ENCODE assay signal across 8 cellular contexts in genomic region chr7:80134536-80135305, GRCh38. TPM values are rescaled to one million over a fixed set of nuclear protein-coding genes. Genes with fewer than 3 reads are reported as not detected.
DNase-seq lines count a peak whose midpoint lies in the region; ATAC-seq and TF ChIP-seq lines count a peak whose summit lies in the region.

Gene GNAI1, plus strand, starts transcription at chr7:80134831. Its CDS starts 330 bp downstream, at chr7:80135161.

- H3K4me1 ChIP-seq in thyroid gland = peaks cover 8 to 17% of the 10 kb centered on the region in 2 donors

- no peaks in the 10 kb centered on the region for H3K9me3 Mint-ChIP-seq in HFFc6
- no peaks in the 10 kb centered on the region for H3K9me3 Mint-ChIP-seq in activated T-cell treated with anti-CD3 and anti-CD28 coated beads, Interleukin-2, amount 50 U/mL, for 4 hours

- ATAC-seq in activated T-cell treated with anti-CD3 and anti-CD28 coated beads, Interleukin-2, amount 50 U/mL, for 4 hours = peak; percentile 54 to 56
- no peak for ATAC-seq in HG03520 (IDR thresholded peaks at IDR 0.05; ENCODE audit: unreplicated experiment)

- peak within 1 kb of the TSS; percentile 87 to 96 (median 94) for H3K27ac ChIP-seq in thyroid gland

- intact Hi-C loops in thyroid gland (cut with DNase I) = loop anchor here (10.0 kb wide), 2 partner anchors 150 to 260 kb away; no protein-coding TSS in a partner anchor

- peak; percentile 71 for DNase-seq in DMS79 treated with DMSO at 0.1 percent for 48 hours (lab: John Stamatoyannopoulos, UW)
- peak; percentile 80 for DNase-seq in HFFc6
- DNase-seq in NCI-H345 treated with DMSO at 0.1 percent for 48 hours (lab: John Stamatoyannopoulos, UW; ENCODE audit: unreplicated experiment) = peak; percentile 48
- DNase-seq in activated T-cell treated with anti-CD3 and anti-CD28 coated beads, Interleukin-2, amount 50 U/mL, for 4 hours = peak; percentile 25
- DNase-seq in fibroblast of pulmonary artery (ENCODE audit: low read depth) = peak; percentile 83
- peak; percentile 88 for DNase-seq in myocyte (ENCODE audit: low read depth)
- DNase-seq in thyroid gland = peak; percentile 85 to 88

- 0% methylated on average over 10 to 30 of the region's 92 CpGs for WGBS in thyroid gland, 2 donors

- 0 out of 2 replicates have a peak, but pooled peaks cover 3% of the 10 kb centered on the region for H3K27me3 Mint-ChIP-seq in HFFc6 (ENCODE audit: insufficient read depth)
- peaks cover 34% of the 10 kb centered on the region for H3K27me3 Mint-ChIP-seq in activated T-cell treated with anti-CD3 and anti-CD28 coated beads, Interleukin-2, amount 50 U/mL, for 4 hours (ENCODE audit: low read depth)

- no peaks in the 10 kb centered on the region for H3K27me3 ChIP-seq in thyroid gland

- peaks cover 64% of the 10 kb centered on the region for H3K4me1 Mint-ChIP-seq in HFFc6 (ENCODE audit: low read depth)
- peaks cover 18% of the 10 kb centered on the region for H3K4me1 Mint-ChIP-seq in activated T-cell treated with anti-CD3 and anti-CD28 coated beads, Interleukin-2, amount 50 U/mL, for 4 hours (ENCODE audit: low read depth)

- H3K36me3 ChIP-seq in thyroid gland = no peaks in the 10 kb centered on the region

- peak within 1 kb of the TSS; percentile 86 for H3K4me3 ChIP-seq in fibroblast of pulmonary artery (replicated peaks; ENCODE audit: low read depth, low read length)
- peak within 1 kb of the TSS; percentile 81 to 92 (median 92) for H3K4me3 ChIP-seq in thyroid gland (replicated peaks in 1 of 3)

- TF ChIP-seq CTCF in HFFc6 (IDR thresholded peaks at IDR 0.05) = peak; percentile 69
- TF ChIP-seq CTCF in fibroblast of pulmonary artery (IDR thresholded peaks at IDR 0.05; ENCODE audit: low read length, missing control alignments) = peak; percentile 9
- TF ChIP-seq CTCF in thyroid gland (IDR thresholded peaks at IDR 0.05) = peak in 3 of 6 experiments; percentile 60 to 68 (median 63)

- TF ChIP-seq POLR2A in thyroid gland (IDR thresholded peaks at IDR 0.05) = peak; percentile 73 to 85

- no peaks in the 10 kb centered on the region for H3K9me3 ChIP-seq in thyroid gland

- peak within 1 kb of the TSS; percentile 89 for H3K27ac Mint-ChIP-seq in HFFc6

- H3K4me3 Mint-ChIP-seq in HFFc6 = peak within 1 kb of the TSS; percentile 96
- peak within 1 kb of the TSS; percentile 65 for H3K4me3 Mint-ChIP-seq in activated T-cell treated with anti-CD3 and anti-CD28 coated beads, Interleukin-2, amount 50 U/mL, for 4 hours

- H3K36me3 Mint-ChIP-seq in HFFc6 (ENCODE audit: low read depth) = peaks cover 11% of the 10 kb centered on the region
- no peaks in the 10 kb centered on the region for H3K36me3 Mint-ChIP-seq in activated T-cell treated with anti-CD3 and anti-CD28 coated beads, Interleukin-2, amount 50 U/mL, for 4 hours (ENCODE audit: insufficient read depth)

RNA-seq across cellular contexts. Expression of gene GNAI1, which starts in this region (rescaled TPM):
- 10 to 100 TPM; 58.8 to 70.9 (median 66.4) TPM for total RNA-seq in HFFc6 (2021; fragmentation: NEBNext Ultra II Directional; extraction: Animal tissue kit (Norgen Biotek cat#: 25700))
- total RNA-seq in activated T-cell treated with anti-CD3 and anti-CD28 coated beads, Interleukin-2, amount 50 U/mL, for 4 hours = 1 to 10 TPM; 2.0 to 7.2 (median 3.8) TPM
- 42.4 and 44.0 TPM in 2 replicates for total RNA-seq in myocyte
- polyA plus RNA-seq in myocyte (2012) = 25.1 TPM
- 10 to 100 TPM; 32.1 to 52.7 (median 47.4) TPM for total RNA-seq in thyroid gland

Comparison
In these comparisons a context has a peak if more than half of its experiments do, and no peak if none do; other contexts are left out.
1. DNase-seq: peak in every context shown above with its lines; median percentile 88 in myocyte; 86 in thyroid gland; 83 in fibroblast of pulmonary artery; 80 in HFFc6; 71 in DMS79 treated with DMSO at 0.1 percent for 48 hours; 48 in NCI-H345 treated with DMSO at 0.1 percent for 48 hours; 25 in activated T-cell treated with anti-CD3 and anti-CD28 coated beads, Interleukin-2, amount 50 U/mL, for 4 hours.